ENCODE assay signal across 30 cellular contexts in genomic region chr15:26651909-26652308, GRCh38.
"Had no signal": no experiment of that assay in that cellular context is flagged by ENCODE, and none has a peak within 500 bp of the region (broad histone marks: within the 10 kb centered on the region; RNA-seq: fewer than 3 reads in every experiment).

No MANE protein-coding gene starts in this region.

- H3K4me1 ChIP-seq: foreskin keratinocyte, gastroesophageal sphincter, heart left ventricle, parathyroid adenoma, prostate gland, right atrium auricular region, stomach, testis, tibial artery had no signal

- H3K9me3 ChIP-seq: prostate gland, right atrium auricular region, testis had no signal

- H3K4me1 Mint-ChIP-seq: memory B cell; nephron; stimulated activated effector memory CD8-positive, alpha-beta T cell treated with anti-CD3 and anti-CD28 coated beads, Interleukin-12 subunit alpha, Interleukin-12 subunit beta, amount 100 ng/mL, for 72 hours had no signal

- H3K27me3 ChIP-seq: foreskin keratinocyte, gastroesophageal sphincter, heart left ventricle, hepatocyte, neural progenitor cell, right atrium auricular region, stomach, testis, tibial artery had no signal

- H3K36me3 Mint-ChIP-seq: memory B cell; stimulated activated effector memory CD8-positive, alpha-beta T cell treated with anti-CD3 and anti-CD28 coated beads, Interleukin-12 subunit alpha, Interleukin-12 subunit beta, amount 100 ng/mL, for 72 hours; type B pancreatic cell had no signal

- H3K9me3 Mint-ChIP-seq: type B pancreatic cell had no signal

- H3K9ac ChIP-seq: neural progenitor cell, parathyroid adenoma had no signal

- H3K79me2 ChIP-seq: hepatocyte had no signal

- H3K4me2 ChIP-seq: hepatocyte, neural progenitor cell, smooth muscle cell had no signal

- H3K36me3 ChIP-seq: gastroesophageal sphincter, heart left ventricle, neural progenitor cell, prostate gland, right atrium auricular region, stomach, tibial artery had no signal

- H3K27me3 Mint-ChIP-seq: memory B cell; naive thymus-derived CD4-positive, alpha-beta T cell; type B pancreatic cell had no signal

- H3K4me3 ChIP-seq: gastroesophageal sphincter, heart left ventricle, hepatocyte, lung, neural progenitor cell, prostate gland, right atrium auricular region, smooth muscle cell, stomach, testis, tibial artery had no signal

- H3K4me3 Mint-ChIP-seq: memory B cell; naive thymus-derived CD4-positive, alpha-beta T cell; nephron; neural progenitor cell; stimulated activated effector memory CD8-positive, alpha-beta T cell treated with anti-CD3 and anti-CD28 coated beads, Interleukin-12 subunit alpha, Interleukin-12 subunit beta, amount 100 ng/mL, for 72 hours; type B pancreatic cell had no signal

- H2AFZ ChIP-seq: hepatocyte, neural progenitor cell, parathyroid adenoma had no signal

- H3K27ac ChIP-seq: epithelial cell of prostate, foreskin keratinocyte, gastroesophageal sphincter, heart left ventricle, hepatocyte, neural progenitor cell, parathyroid adenoma, prostate gland, right atrium auricular region, stomach, testis, tibial artery had no signal

- H3K27ac Mint-ChIP-seq: memory B cell; naive thymus-derived CD4-positive, alpha-beta T cell; nephron; neural progenitor cell; stimulated activated effector memory CD8-positive, alpha-beta T cell treated with anti-CD3 and anti-CD28 coated beads, Interleukin-12 subunit alpha, Interleukin-12 subunit beta, amount 100 ng/mL, for 72 hours; type B pancreatic cell had no signal

- ATAC-seq: esophagus mucosa; foreskin keratinocyte; gastroesophageal sphincter; heart left ventricle; left lobe of liver; naive thymus-derived CD4-positive, alpha-beta T cell; sciatic nerve; stimulated activated effector memory CD8-positive, alpha-beta T cell treated with anti-CD3 and anti-CD28 coated beads, Interleukin-12 subunit alpha, Interleukin-12 subunit beta, amount 100 ng/mL, for 72 hours had no signal

- DNase-seq: cerebellar nuclear complex; cortex of kidney; foreskin keratinocyte; heart left ventricle; midbrain; naive thymus-derived CD4-positive, alpha-beta T cell; stimulated activated CD4-positive, alpha-beta T cell treated with anti-CD3 and anti-CD28 coated beads, Interleukin-12 subunit alpha, Interleukin-12 subunit beta, amount 100 ng/mL, for 4 hours; stimulated activated CD4-positive, alpha-beta T cell treated with anti-CD3 and anti-CD28 coated beads, Interleukin-1b, Interleukin-23, amount 100 ng/mL, for 48 hours; stimulated activated CD4-positive, alpha-beta T cell treated with anti-CD3 and anti-CD28 coated beads, Interleukin-4, amount 100 ng/mL, for 1 hour; stimulated activated naive CD4-positive, alpha-beta T cell treated with Interleukin-2 at 50 U/mL for 16 hours; stomach; testis; tibial artery had no signal

- FAIRE-seq: keratinocyte had no signal
